8 cellular contexts compared by ENCODE assay signal in the genomic region with DNA sequence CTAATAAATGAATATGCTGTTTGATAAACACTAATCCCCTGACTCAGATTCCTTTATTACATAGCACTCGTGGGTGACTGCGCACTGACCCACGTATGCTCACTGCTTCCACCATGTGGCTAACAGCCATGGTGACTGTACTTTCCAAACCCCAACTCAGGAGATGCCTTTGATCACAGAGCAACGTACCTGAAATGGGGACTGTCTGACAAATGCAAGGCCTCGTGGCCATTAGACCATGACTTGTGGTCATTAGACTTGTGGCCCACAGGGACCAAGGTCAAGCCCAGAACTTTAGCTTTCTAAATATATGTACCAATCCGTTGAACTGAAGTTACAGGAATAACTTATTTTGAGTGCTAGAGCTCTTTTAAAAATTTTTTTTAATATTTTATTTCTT. TPM values are rescaled to one million over a fixed set of nuclear protein-coding genes. Genes with fewer than 3 reads are reported as not detected.
DNase-seq lines count a peak whose midpoint lies in the region; ATAC-seq and TF ChIP-seq lines count a peak whose summit lies in the region.

No MANE protein-coding gene starts in this region.

- TF ChIP-seq CTCF in astrocyte of the cerebellum (IDR thresholded peaks at IDR 0.05; ENCODE audit: low read depth, low read length, missing control alignments): peak; percentile 91

- no peaks in the 10 kb centered on the region for H3K27me3 Mint-ChIP-seq in T-helper 2 cell treated with Interferon-gamma antibody and Interleukin-4, amounts not matched to agents 5 μg/mL and 100 μg/mL, for 36 hours (ENCODE audit: low read depth)

- peaks cover 16% of the 10 kb centered on the region for H3K4me1 Mint-ChIP-seq in T-helper 2 cell treated with Interferon-gamma antibody and Interleukin-4, amounts not matched to agents 5 μg/mL and 100 μg/mL, for 36 hours (ENCODE audit: low read depth)

- H3K9me2 ChIP-seq in Karpas-422 (replicated peaks; ENCODE audit: insufficient read depth, low read length): no peaks in the 10 kb centered on the region

- no peak overlapping the region for H3K27ac ChIP-seq in Karpas-422 (ENCODE audit: low read length)

- H3K9me3 Mint-ChIP-seq in T-helper 2 cell treated with Interferon-gamma antibody and Interleukin-4, amounts not matched to agents 5 μg/mL and 100 μg/mL, for 36 hours: no peaks in the 10 kb centered on the region

- DNase-seq in DMS153 treated with DMSO at 0.1 percent for 48 hours (lab: John Stamatoyannopoulos, UW; ENCODE audit: unreplicated experiment) (peak; percentile 7), DMS153 (lab: John Stamatoyannopoulos, UW) (no peak), Karpas-422 (peak; percentile 76), astrocyte of the cerebellum (ENCODE audit: low read depth) (peak; percentile 29), inferior parietal cortex (ENCODE audit: extremely low spot score) (peak; percentile 57)
- peak; percentile 54 for DNase-seq in T-helper 2 cell treated with Interferon-gamma antibody and Interleukin-4, amounts not matched to agents 5 μg/mL and 100 μg/mL, for 36 hours (ENCODE audit: low spot score)
- peak; percentile 37 to 51 for DNase-seq in stimulated activated CD4-positive, alpha-beta T cell treated with anti-CD3 and anti-CD28 coated beads, Interleukin-2, amount 100 ng/mL, for 48 hours

- H3K27ac Mint-ChIP-seq in T-helper 2 cell treated with Interferon-gamma antibody and Interleukin-4, amounts not matched to agents 5 μg/mL and 100 μg/mL, for 36 hours: peak overlapping the region; percentile 75

- peaks cover 73% of the 10 kb centered on the region for H3K36me3 Mint-ChIP-seq in T-helper 2 cell treated with Interferon-gamma antibody and Interleukin-4, amounts not matched to agents 5 μg/mL and 100 μg/mL, for 36 hours (ENCODE audit: low read depth)

- no peak overlapping the region for H3K4me2 ChIP-seq in Karpas-422 (ENCODE audit: low read depth, low read length, poor library complexity, severe bottlenecking)

- H3K4me3 Mint-ChIP-seq in T-helper 2 cell treated with Interferon-gamma antibody and Interleukin-4, amounts not matched to agents 5 μg/mL and 100 μg/mL, for 36 hours: no peak overlapping the region

- no peaks in the 10 kb centered on the region for H3K27me3 ChIP-seq in Karpas-422 (ENCODE audit: low read length)

- H3K9ac ChIP-seq in Karpas-422 (ENCODE audit: low read length): no peak overlapping the region

- H2AFZ ChIP-seq in Karpas-422 (ENCODE audit: low read length): no peak overlapping the region

- H3K4me3 ChIP-seq in Karpas-422 (ENCODE audit: low read length): no peak overlapping the region
- no peak overlapping the region for H3K4me3 ChIP-seq in astrocyte of the cerebellum (ENCODE audit: low read depth, low read length)

- no peaks in the 10 kb centered on the region for H3K79me2 ChIP-seq in Karpas-422 (ENCODE audit: low read length)

- peak; percentile 78 for ATAC-seq in GM21737 (IDR thresholded peaks at IDR 0.05; ENCODE audit: unreplicated experiment)

- no peaks in the 10 kb centered on the region for H3K9me3 ChIP-seq in Karpas-422 (ENCODE audit: low read length)

- in situ Hi-C loops in astrocyte of the cerebellum (cut with HindIII; ENCODE audit: low sequenced_read_pairs): no loop called here

- peaks cover 51% of the 10 kb centered on the region for H3K36me3 ChIP-seq in Karpas-422 (ENCODE audit: insufficient read depth, low read length)

- no peaks in the 10 kb centered on the region for H4K20me1 ChIP-seq in Karpas-422 (ENCODE audit: insufficient read depth, low read depth, low read length)

- peaks cover 7% of the 10 kb centered on the region; the same call in 1 of the 2 replicates for H3K4me1 ChIP-seq in Karpas-422 (ENCODE audit: low read length)

RNA-seq across cellular contexts. Expression of a gene that starts 46.6 kb away (rescaled TPM):
- total RNA-seq in Karpas-422 (2014; rRNA removed; shearing (Covaris generic); ENCODE audit: low replicate concordance): 355 and 517 TPM in 2 replicates
